8 cellular contexts compared by ENCODE assay signal in genomic region chr10:31031666-31032514, GRCh38. TPM values are rescaled to one million over a fixed set of nuclear protein-coding genes. Genes with fewer than 3 reads are reported as not detected.
DNase-seq lines count a peak whose midpoint lies in the region; ATAC-seq, FAIRE-seq and TF ChIP-seq lines count a peak whose summit lies in the region.

ZNF438 (minus strand) TSS chr10:31031865; CDS start chr10:30877034, 154,831 bp downstream.

- DNase-seq in NCI-H1436 treated with DMSO at 0.1 percent for 48 hours (lab: John Stamatoyannopoulos, UW) (peak; percentile 62), T-helper 1 cell (peak; percentile 89 to 95 (median 94)), amygdala (lab: John Stamatoyannopoulos, UW) (peak; percentile 59 to 98 (median 92)), left ventricle myocardium superior (peak; percentile 98), pulmonary artery endothelial cell (ENCODE audit: low read depth, low spot score) (peak; percentile 85), urothelium cell line (ENCODE audit: low spot score) (peak; percentile 99)

- peak; percentile 97 for FAIRE-seq in urothelium cell line (lab: Jason Lieb, UNC)

- intact Hi-C loops in left ventricle myocardium superior (cut with micrococcal nuclease), result loop anchor here (10.0 kb wide), 2 partner anchors 247 to 283 kb away; partner anchors contain the start of gene ZEB1

- ATAC-seq in HG02870 (IDR thresholded peaks at IDR 0.05; ENCODE audit: unreplicated experiment), result peak; percentile 85
- peak; percentile 97 for ATAC-seq in left ventricle myocardium superior

- peak; percentile 47 for TF ChIP-seq POLR2A in GM15510 (IDR thresholded peaks at IDR 0.05; ENCODE audit: borderline replicate concordance, extremely low read depth, insufficient read length)

RNA-seq across cellular contexts. Expression of gene ZNF438, which starts in this region (rescaled TPM):
- 13.9 TPM for total RNA-seq in left ventricle myocardium superior
- 4.8 and 6.5 TPM in 2 replicates for total RNA-seq in pulmonary artery endothelial cell

Comparison
In these comparisons a context has a peak if more than half of its experiments do, and no peak if none do; other contexts are left out.
1. Peak in every context shown above with its lines: DNase-seq and ATAC-seq.